22 cellular contexts compared by ENCODE assay signal in the genomic region with DNA sequence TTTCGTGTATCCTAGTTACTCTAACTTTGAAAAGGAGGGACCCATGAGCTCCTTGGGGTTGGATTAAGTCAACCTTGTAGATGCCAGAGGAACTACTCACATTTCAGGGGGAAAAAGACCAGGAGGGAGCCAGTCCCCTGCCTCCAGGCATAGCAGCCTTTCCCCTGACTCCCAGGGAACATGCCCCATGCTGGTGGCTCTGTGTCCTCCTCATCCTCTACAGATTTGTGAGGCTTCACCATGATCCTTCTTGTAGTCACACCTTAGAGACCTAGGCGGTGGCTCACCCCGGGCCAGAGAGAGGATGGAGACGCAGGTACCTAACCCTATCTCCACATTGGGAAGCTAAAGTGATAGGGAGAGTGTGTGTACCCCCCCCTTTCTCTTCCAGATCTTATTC. TPM values are rescaled to one million over a fixed set of nuclear protein-coding genes. Genes with fewer than 3 reads are reported as not detected.
DNase-seq lines count a peak whose midpoint lies in the region; ATAC-seq and TF ChIP-seq lines count a peak whose summit lies in the region.
"Had no signal": no experiment of that assay in that cellular context is flagged by ENCODE, and none has a peak within 500 bp of the region (broad histone marks: within the 10 kb centered on the region; RNA-seq: fewer than 3 reads in every experiment).

No MANE protein-coding gene starts in this region.

- H3K79me2 ChIP-seq in H9 (ENCODE audit: insufficient read depth, low read length) = no peaks in the 10 kb centered on the region

- no peak overlapping the region for H2BK15ac ChIP-seq in H9 (ENCODE audit: low read depth, low read length)

- no peaks in the 10 kb centered on the region for H4K20me1 ChIP-seq in H9 (ENCODE audit: control insufficient read depth, insufficient read depth, insufficient read length)
- H4K20me1 ChIP-seq: BLaER1 treated with 17β-estradiol and CSF1 and Interleukin-3, amounts not matched to agents 10 nM and 100 nM had no signal

- no peaks in the 10 kb centered on the region for H3K9me3 ChIP-seq in A673 (ENCODE audit: low read depth, low read length, poor library complexity, severe bottlenecking)
- H3K9me3 ChIP-seq in H9 (ENCODE audit: control insufficient read depth, low read depth, low read length) = no peaks in the 10 kb centered on the region
- H3K9me3 ChIP-seq in endodermal cell (ENCODE audit: control insufficient read depth, low read length) = no peaks in the 10 kb centered on the region
- no peaks in the 10 kb centered on the region for H3K9me3 ChIP-seq in upper lobe of right lung
- H3K9me3 ChIP-seq: A549; BE2C; BLaER1 treated with 17β-estradiol and CSF1 and Interleukin-3, amounts not matched to agents 10 nM and 100 nM had no signal

- H3K27me3 ChIP-seq in A673 (replicated peaks; ENCODE audit: insufficient read depth, low read depth, low read length, poor library complexity) (no peaks in the 10 kb centered on the region), H9 (ENCODE audit: insufficient read depth, low read length) (no peaks in the 10 kb centered on the region; the same call in 1 of the 2 replicates), endodermal cell (ENCODE audit: control insufficient read depth, insufficient read depth, low read length, poor library complexity, severe bottlenecking) (peaks cover 19% of the 10 kb centered on the region), upper lobe of right lung (no peaks in the 10 kb centered on the region)
- H3K27me3 ChIP-seq: BLaER1 treated with 17β-estradiol and CSF1 and Interleukin-3, amounts not matched to agents 10 nM and 100 nM had no signal

- no peak for ATAC-seq in upper lobe of right lung
- ATAC-seq: A549, GM12878 had no signal

- no peak overlapping the region for H3K56ac ChIP-seq in H9 (ENCODE audit: insufficient read length, low read depth, low read length)

- H3K27me3 Mint-ChIP-seq in H9 (ENCODE audit: low read depth) (peaks cover 67% of the 10 kb centered on the region), endodermal cell (ENCODE audit: insufficient read depth) (peaks cover 53% of the 10 kb centered on the region)

- no peak overlapping the region for H2BK120ac ChIP-seq in H9 (ENCODE audit: low read depth, low read length, poor library complexity, severe bottlenecking)

- no peak overlapping the region for H2BK12ac ChIP-seq in H9 (ENCODE audit: insufficient read length, low read depth, low read length)

- H2AK5ac ChIP-seq in H9 (ENCODE audit: insufficient read length, low read length) = no peak overlapping the region

- no peak overlapping the region for H4K8ac ChIP-seq in H9 (replicated peaks; ENCODE audit: insufficient read length, low read depth, low read length)

- H3K4me3 ChIP-seq in A673 (ENCODE audit: low read depth, low read length, poor library complexity, severe bottlenecking) (no peak overlapping the region), endodermal cell (ENCODE audit: low read length) (no peak overlapping the region), upper lobe of right lung (no peak overlapping the region)
- H3K4me3 ChIP-seq: A549; BLaER1 treated with 17β-estradiol and CSF1 and Interleukin-3, amounts not matched to agents 10 nM and 100 nM; GM12878 had no signal

- no peak overlapping the region for H4K5ac ChIP-seq in H9 (ENCODE audit: insufficient read length, low read depth, low read length)

- no peak for TF ChIP-seq CTCF in A673 (conservative IDR thresholded peaks at IDR 0.05; ENCODE audit: low read depth, low read length)
- no peak for TF ChIP-seq CTCF in H9 (conservative IDR thresholded peaks at IDR 0.05)
- no peak for TF ChIP-seq CTCF in endodermal cell (conservative IDR thresholded peaks at IDR 0.05)
- no peak for TF ChIP-seq CTCF in upper lobe of right lung (IDR thresholded peaks at IDR 0.05)

- in situ Hi-C loops in ACHN (cut with HindIII; ENCODE audit: low pct_ligation_motif_present, low pct_unique_long_range_greater_than_20kb, low sequenced_read_pairs) = no loop called here

- no peak overlapping the region for H4K91ac ChIP-seq in H9 (ENCODE audit: insufficient read length, low read depth, low read length)

- no peak overlapping the region for H2AFZ ChIP-seq in H9 (ENCODE audit: low read length)

- H3K18ac ChIP-seq in H9 (ENCODE audit: insufficient read length, low read depth, low read length) = no peak overlapping the region

- peaks cover 40% of the 10 kb centered on the region for H3K4me1 ChIP-seq in A673 (ENCODE audit: insufficient read depth, low read length, poor library complexity, severe bottlenecking)
- no peaks in the 10 kb centered on the region for H3K4me1 ChIP-seq in H9 (ENCODE audit: insufficient read depth, low read length)
- H3K4me1 ChIP-seq in endodermal cell (ENCODE audit: control insufficient read depth, insufficient read depth, low read length) = peaks cover 8% of the 10 kb centered on the region
- no peaks in the 10 kb centered on the region for H3K4me1 ChIP-seq in upper lobe of right lung
- H3K4me1 ChIP-seq: A549, BE2C had no signal

- no peak overlapping the region for H3K14ac ChIP-seq in H9 (ENCODE audit: insufficient read depth, low read length)

- CTCF ChIA-PET in A673 (lab: Charles Lee) = interaction anchor here (0.7 kb wide), 1 partner anchor 53 kb away, joined by 5 read pairs; no protein-coding TSS in a partner anchor

- H3K23me2 ChIP-seq in H9 (ENCODE audit: insufficient read length, low read depth, low read length, poor library complexity, severe bottlenecking) = no peaks in the 10 kb centered on the region

- H3K27ac Mint-ChIP-seq in H9 (peak overlapping the region in 1 of 3 experiments; percentile 25; a peak in 1 of 7 replicates), endodermal cell (no peak overlapping the region)
- H3K27ac Mint-ChIP-seq: CD14-positive monocyte; CD4-positive, alpha-beta T cell; CD8-positive, alpha-beta memory T cell had no signal

- intact Hi-C loops in A673 (cut with micrococcal nuclease; ENCODE audit: unreplicated experiment) (loop anchor here (5.0 kb wide), 1 partner anchor 98 kb away; no protein-coding TSS in a partner anchor), upper lobe of right lung (cut with DNase I) (no loop called here)

- WGBS in H9 (ENCODE audit: extremely low coverage, insufficient read length, low lambda C conversion rate) = no CpG with 5 or more reads among the region's 4 CpGs
- 83 to 93% methylated on average over 1 to 3 of the region's 4 CpGs for WGBS in endodermal cell (ENCODE audit: insufficient coverage in 1 of 2, insufficient read length in 1 of 2), 2 experiments

- H3K4ac ChIP-seq in H9 (ENCODE audit: low read depth, low read length) = no peak overlapping the region

- H3K4me3 Mint-ChIP-seq in H9 = no peak overlapping the region
- no peak overlapping the region for H3K4me3 Mint-ChIP-seq in endodermal cell
- H3K4me3 Mint-ChIP-seq: CD14-positive monocyte; CD4-positive, alpha-beta T cell; CD8-positive, alpha-beta memory T cell had no signal

- BruUV-seq in A673 (replicated peaks; lab: Mats Ljungman, UMichigan) = no TSS peak

- H3K27ac ChIP-seq in A673 (ENCODE audit: low read depth, low read length, poor library complexity, severe bottlenecking) (peak overlapping the region; percentile 61), H9 (ENCODE audit: insufficient read length, low read depth, low read length) (no peak overlapping the region), endodermal cell (ENCODE audit: low read depth, low read length) (no peak overlapping the region), upper lobe of right lung (no peak overlapping the region)
- H3K27ac ChIP-seq: A549 had no signal

- POLR2A ChIA-PET in A673 (lab: Charles Lee; ENCODE audit: low non-redundant PET) = interaction anchor here (0.6 kb wide), 1 partner anchor 1016 kb away, joined by 3 read pairs; no protein-coding TSS in a partner anchor

- no peaks in the 10 kb centered on the region for H3K79me1 ChIP-seq in H9 (ENCODE audit: insufficient read depth, low read depth, low read length, poor library complexity, severe bottlenecking)

- DNase-seq in A673 (ENCODE audit: low spot score) (no peak), H9 (peak; percentile 23), endodermal cell (peak; percentile 35), mesenteric fat pad (ENCODE audit: low spot score) (peak; percentile 60), NCI-H1417 (lab: John Stamatoyannopoulos, UW) (no peak), upper lobe of right lung (no peak), ACHN (no peak)
- DNase-seq: 8988T; BE2C; CD4-positive, alpha-beta T cell; CD8-positive, alpha-beta memory T cell; DMS 273 treated with DMSO at 0.1 percent for 48 hours; DMS79; EL; GDM1; GOT3; HCEC 1CT had no signal

- H3T11ph ChIP-seq in H9 (ENCODE audit: low read length) = no peak overlapping the region

- H3K9ac ChIP-seq in H9 (ENCODE audit: extremely low read depth, insufficient read length, low read length) (no peak overlapping the region), endodermal cell (ENCODE audit: extremely low read depth, low read length, poor library complexity, severe bottlenecking) (no peak overlapping the region)
- H3K9ac ChIP-seq: BLaER1 treated with 17β-estradiol and CSF1 and Interleukin-3, amounts not matched to agents 10 nM and 100 nM had no signal

- H2BK5ac ChIP-seq in H9 (ENCODE audit: insufficient read length, low read length) = no peak overlapping the region

- H3K9me3 Mint-ChIP-seq in H9 (no peaks in the 10 kb centered on the region), endodermal cell (no peaks in the 10 kb centered on the region)
- H3K9me3 Mint-ChIP-seq: CD14-positive monocyte; CD4-positive, alpha-beta T cell; CD8-positive, alpha-beta memory T cell had no signal

- no peaks in the 10 kb centered on the region for H3K4me1 Mint-ChIP-seq in H9
- H3K4me1 Mint-ChIP-seq in endodermal cell = peaks cover 12% of the 10 kb centered on the region

- H3K36me3 Mint-ChIP-seq in H9 (ENCODE audit: insufficient read depth in 1 of 3, low read depth in 3 of 3) = no peaks in the 10 kb centered on the region; a peak in 1 of 7 replicates
- no peaks in the 10 kb centered on the region for H3K36me3 Mint-ChIP-seq in endodermal cell (ENCODE audit: low read depth)
- H3K36me3 Mint-ChIP-seq: CD14-positive monocyte; CD8-positive, alpha-beta memory T cell had no signal

- H3K4me2 ChIP-seq in H9 (ENCODE audit: insufficient read depth, insufficient read length, low read length) = no peak overlapping the region
- H3K4me2 ChIP-seq: A549; BLaER1 treated with 17β-estradiol and CSF1 and Interleukin-3, amounts not matched to agents 10 nM and 100 nM had no signal

- H3K36me3 ChIP-seq in A673 (ENCODE audit: insufficient read depth, low read length, poor library complexity, severe bottlenecking) (no peaks in the 10 kb centered on the region), endodermal cell (ENCODE audit: control insufficient read depth, insufficient read depth, low read length) (no peaks in the 10 kb centered on the region), upper lobe of right lung (no peaks in the 10 kb centered on the region)
- H3K36me3 ChIP-seq: BE2C; BLaER1 treated with 17β-estradiol and CSF1 and Interleukin-3, amounts not matched to agents 10 nM and 100 nM had no signal

- no peak overlapping the region for H3K23ac ChIP-seq in H9 (ENCODE audit: insufficient read length, low read depth, low read length)

- H2BK20ac ChIP-seq in H9 (ENCODE audit: low read depth, low read length, poor library complexity, severe bottlenecking) = no peak overlapping the region

RNA-seq across cellular contexts. Expression of a gene that starts 16.0 kb away (rescaled TPM):
- total RNA-seq in A673 (2021) (110 and 114 TPM in 2 replicates), H9 (2021) (4.3 and 8.5 TPM in 2 replicates), endodermal cell (10 to 100 TPM; 12.5 to 16.1 TPM), mesenteric fat pad (184 TPM), upper lobe of right lung (not detected)
- polyA plus RNA-seq in endodermal cell (2013, experiment 1 of 2) = 42.6 TPM
- polyA plus RNA-seq in endodermal cell (2013, experiment 2 of 2) = 40.8 TPM
- total RNA-seq: CD4-positive, alpha-beta T cell; CD8-positive, alpha-beta memory T cell; GM12878 had no signal
- polyA plus RNA-seq: AG04450; CD14-positive monocyte; CD8-positive, alpha-beta memory T cell had no signal

RNA-seq across cellular contexts. Expression of a gene that starts 30.3 kb away (rescaled TPM):
- total RNA-seq in A673 (2021) (not detected in 2 replicates), H9 (2021) (not detected in 2 replicates), endodermal cell (not detected), mesenteric fat pad (not detected), upper lobe of right lung (not detected)
- not detected for polyA plus RNA-seq in endodermal cell (2013, experiment 1 of 2)
- not detected for polyA plus RNA-seq in endodermal cell (2013, experiment 2 of 2)
- total RNA-seq: CD4-positive, alpha-beta T cell; CD8-positive, alpha-beta memory T cell; GM12878 had no signal
- polyA plus RNA-seq: A549; AG04450; CD14-positive monocyte; CD8-positive, alpha-beta memory T cell; GM12878 had no signal

RNA-seq across cellular contexts. Expression of a gene that starts 43.7 kb away (rescaled TPM):
- total RNA-seq in A673 (2021) = not detected in 2 replicates
- total RNA-seq in H9 (2021) = not detected in 2 replicates
- total RNA-seq in endodermal cell = not detected
- polyA plus RNA-seq in endodermal cell (2013, experiment 1 of 2) = not detected
- polyA plus RNA-seq in endodermal cell (2013, experiment 2 of 2) = not detected
- not detected for total RNA-seq in mesenteric fat pad
- not detected for total RNA-seq in upper lobe of right lung
- total RNA-seq: CD4-positive, alpha-beta T cell; CD8-positive, alpha-beta memory T cell; GM12878 had no signal
- polyA plus RNA-seq: A549; AG04450; CD14-positive monocyte; CD8-positive, alpha-beta memory T cell; GM12878 had no signal

RNA-seq across cellular contexts. Expression of a gene that starts 55.0 kb away (rescaled TPM):
- total RNA-seq in A673 (2021) = 11.5 and 11.7 TPM in 2 replicates
- 1.6 and 2.1 TPM in 2 replicates for total RNA-seq in H9 (2021)
- 1 to 10 TPM; 1.1 to 1.6 TPM for total RNA-seq in endodermal cell
- 11.4 TPM for polyA plus RNA-seq in endodermal cell (2013, experiment 1 of 2)
- 10.6 TPM for polyA plus RNA-seq in endodermal cell (2013, experiment 2 of 2)
- total RNA-seq in mesenteric fat pad = 56.2 TPM
- total RNA-seq in upper lobe of right lung = 6.1 TPM
- polyA plus RNA-seq: AG04450 had no signal

Comparison
In these comparisons a context has a peak if more than half of its experiments do, and no peak if none do; other contexts are left out.
1. DNase-seq: peak in H9 (single experiment), endodermal cell (single experiment) and mesenteric fat pad (single experiment); none in A673 (single experiment), NCI-H1417 (0 of 3), upper lobe of right lung (single experiment) and ACHN (single experiment).